In genomic region chr1:34163792-34164509, GRCh38 we compare ENCODE assay signal across 10 cellular contexts. TPM values are rescaled to one million over a fixed set of nuclear protein-coding genes. Genes with fewer than 3 reads are reported as not detected.
DNase-seq lines count a peak whose midpoint lies in the region; ATAC-seq and TF ChIP-seq lines count a peak whose summit lies in the region.
"Had no signal": no experiment of that assay in that cellular context is flagged by ENCODE, and none has a peak within 500 bp of the region (broad histone marks: within the 10 kb centered on the region; RNA-seq: fewer than 3 reads in every experiment).

No MANE protein-coding gene starts in this region.

- BruUV-seq in Caco-2 (replicated peaks; lab: Mats Ljungman, UMichigan), result no TSS peak

- peaks cover 75 to 86% of the 10 kb centered on the region in 2 donors for H3K27me3 Mint-ChIP-seq in stimulated activated naive B cell treated with anti-CD40 and anti-IgM and Interleukin-4, amounts not matched to agents 10 μg/mL and 1 μg/mL and 100 μg/mL, for 72 hours
- peaks cover 25% of the 10 kb centered on the region for H3K27me3 Mint-ChIP-seq in Caco-2 (ENCODE audit: insufficient read depth, unreplicated experiment)

- no peak for TF ChIP-seq CTCF in Caco-2 (IDR thresholded peaks at IDR 0.05; ENCODE audit: insufficient read depth in 1 of 2, low read depth in 1 of 2, low read length in 1 of 2, severe bottlenecking in 1 of 2, unreplicated experiment in 1 of 2)

- H3K4me1 Mint-ChIP-seq in stimulated activated naive B cell treated with anti-CD40 and anti-IgM and Interleukin-4, amounts not matched to agents 10 μg/mL and 1 μg/mL and 100 μg/mL, for 72 hours, result peaks cover 5 to 13% of the 10 kb centered on the region in 2 donors
- H3K4me1 Mint-ChIP-seq in Caco-2 (ENCODE audit: low read depth, unreplicated experiment), result no peaks in the 10 kb centered on the region

- no peaks in the 10 kb centered on the region for H3K36me3 ChIP-seq in iPS DF 6.9 (ENCODE audit: control insufficient read depth, insufficient read depth, low read length)
- H3K36me3 ChIP-seq in Caco-2 (ENCODE audit: control insufficient read depth, insufficient read depth, low read length), result no peaks in the 10 kb centered on the region

- ATAC-seq in SK-N-SH treated with all-trans-retinoic acid at 6 μM for 48 hours (peak; percentile 31; the same call in 2 of the 3 replicates), GM21515 (IDR thresholded peaks at IDR 0.05; ENCODE audit: unreplicated experiment) (no peak), HG02884 (IDR thresholded peaks at IDR 0.05; ENCODE audit: unreplicated experiment) (no peak)
- peak in 1 of 2 donors; percentile 12 for ATAC-seq in stimulated activated naive B cell treated with anti-CD40 and anti-IgM and Interleukin-4, amounts not matched to agents 10 μg/mL and 1 μg/mL and 100 μg/mL, for 72 hours (replicated peaks)

- H3K27me3 ChIP-seq in iPS DF 6.9 (ENCODE audit: control insufficient read depth, insufficient read depth, low read length), result no peaks in the 10 kb centered on the region
- no peaks in the 10 kb centered on the region for H3K27me3 ChIP-seq in Caco-2 (replicated peaks; ENCODE audit: control insufficient read depth, insufficient read depth, low read length)

- peak; percentile 57 for DNase-seq in NCI-H2227 (lab: John Stamatoyannopoulos, UW; ENCODE audit: unreplicated experiment)
- no peak for DNase-seq in NCI-H2227 treated with DMSO at 0.1 percent for 48 hours (lab: John Stamatoyannopoulos, UW)
- no peak for DNase-seq in iPS DF 6.9 (ENCODE audit: low read depth, low spot score)
- no peak for DNase-seq in stimulated activated naive B cell treated with anti-CD40 and anti-IgM and Interleukin-4, amounts not matched to agents 10 μg/mL and 1 μg/mL and 100 μg/mL, for 72 hours
- no peak for DNase-seq in Caco-2
- DNase-seq: CD8-positive, alpha-beta memory T cell had no signal

- H3K4me3 Mint-ChIP-seq in stimulated activated naive B cell treated with anti-CD40 and anti-IgM and Interleukin-4, amounts not matched to agents 10 μg/mL and 1 μg/mL and 100 μg/mL, for 72 hours, result peak overlapping the region; percentile 82
- H3K4me3 Mint-ChIP-seq in Caco-2 (ENCODE audit: unreplicated experiment), result no peak overlapping the region

- H3K9me3 ChIP-seq in iPS DF 6.9 (ENCODE audit: control insufficient read depth, insufficient read depth, low read length), result no peaks in the 10 kb centered on the region
- H3K9me3 ChIP-seq in Caco-2, result no peaks in the 10 kb centered on the region

- no peak overlapping the region for H3K27ac ChIP-seq in iPS DF 6.9 (ENCODE audit: low read length)

- POLR2A ChIA-PET in Caco-2 (lab: Charles Lee), result no interaction called here

- H3K36me3 Mint-ChIP-seq in stimulated activated naive B cell treated with anti-CD40 and anti-IgM and Interleukin-4, amounts not matched to agents 10 μg/mL and 1 μg/mL and 100 μg/mL, for 72 hours, result peaks cover 3 to 4% of the 10 kb centered on the region in 2 donors
- H3K36me3 Mint-ChIP-seq in Caco-2 (ENCODE audit: insufficient read depth, unreplicated experiment), result no peaks in the 10 kb centered on the region

- peaks cover 0 to 3% of the 10 kb centered on the region in 2 donors for H3K9me3 Mint-ChIP-seq in stimulated activated naive B cell treated with anti-CD40 and anti-IgM and Interleukin-4, amounts not matched to agents 10 μg/mL and 1 μg/mL and 100 μg/mL, for 72 hours
- no peaks in the 10 kb centered on the region for H3K9me3 Mint-ChIP-seq in Caco-2 (ENCODE audit: unreplicated experiment)

- intact Hi-C loops in Caco-2 (cut with micrococcal nuclease; ENCODE audit: unreplicated experiment), result no loop called here

- H3K27ac Mint-ChIP-seq in stimulated activated naive B cell treated with anti-CD40 and anti-IgM and Interleukin-4, amounts not matched to agents 10 μg/mL and 1 μg/mL and 100 μg/mL, for 72 hours, result peak overlapping the region; percentile 7
- no peak overlapping the region for H3K27ac Mint-ChIP-seq in Caco-2 (ENCODE audit: unreplicated experiment)
- H3K27ac Mint-ChIP-seq: CD8-positive, alpha-beta memory T cell had no signal

- H3K4me3 ChIP-seq in iPS DF 6.9 (ENCODE audit: low read length) (peak overlapping the region; percentile 70; the same call in 1 of the 2 replicates), Caco-2 (ENCODE audit: low read depth, low read length) (no peak overlapping the region)

- H3K4me1 ChIP-seq in iPS DF 6.9 (ENCODE audit: control insufficient read depth, insufficient read depth, low read length) (peaks cover 3% of the 10 kb centered on the region; the same call in 1 of the 2 replicates), Caco-2 (no peaks in the 10 kb centered on the region)

- WGBS in iPS DF 6.9 (ENCODE audit: insufficient coverage, insufficient read length), result no CpG with 5 or more reads among the region's 63 CpGs

- CTCF ChIA-PET in Caco-2 (lab: Charles Lee), result no interaction called here

TF ChIP-seq in SK-N-SH treated with all-trans-retinoic acid at 6 μM for 48 hours, 23 proteins besides CTCF, POLR2A, EP300 and RAD21:
- TF ChIP-seq GLIS3 (CRISPR knock-in tag; IDR thresholded peaks at IDR 0.05), result no peak
- TF ChIP-seq OSR1 (CRISPR knock-in tag; IDR thresholded peaks at IDR 0.05), result no peak
- TF ChIP-seq ZFP30 (CRISPR knock-in tag; IDR thresholded peaks at IDR 0.05), result no peak
- no peak for TF ChIP-seq ZNF70 (CRISPR knock-in tag; IDR thresholded peaks at IDR 0.05)
- no peak for TF ChIP-seq TSHZ2 (CRISPR knock-in tag; IDR thresholded peaks at IDR 0.05)
- TF ChIP-seq CREB5 (CRISPR knock-in tag; IDR thresholded peaks at IDR 0.05; ENCODE audit: low read depth), result no peak
- no peak for TF ChIP-seq SNAI2 (CRISPR knock-in tag; IDR thresholded peaks at IDR 0.05)
- no peak for TF ChIP-seq CSDC2 (CRISPR knock-in tag; IDR thresholded peaks at IDR 0.05)
- TF ChIP-seq CSRNP3 (CRISPR knock-in tag; IDR thresholded peaks at IDR 0.05), result no peak

RNA-seq across cellular contexts. Expression of gene CSMD2, which starts 1.1 kb away (rescaled TPM):
- total RNA-seq in Caco-2 (2022), result not detected in 2 replicates
- total RNA-seq: CD8-positive, alpha-beta memory T cell; NCI-H460 had no signal

RNA-seq across cellular contexts. Expression of gene C1orf94, which starts 12.8 kb away (rescaled TPM):
- total RNA-seq in Caco-2 (2022), result not detected in 2 replicates
- total RNA-seq: CD8-positive, alpha-beta memory T cell; NCI-H460 had no signal
